Comparison of ENCODE assay signal across 12 cellular contexts in genomic region chr22:46110215-46110614, GRCh38. TPM values are rescaled to one million over a fixed set of nuclear protein-coding genes. Genes with fewer than 3 reads are reported as not detected.
DNase-seq lines count a peak whose midpoint lies in the region; ATAC-seq and TF ChIP-seq lines count a peak whose summit lies in the region.
"Had no signal": no experiment of that assay in that cellular context is flagged by ENCODE, and none has a peak within 500 bp of the region (broad histone marks: within the 10 kb centered on the region; RNA-seq: fewer than 3 reads in every experiment).

No MANE protein-coding gene starts in this region.

- no peaks in the 10 kb centered on the region for H3K27me3 ChIP-seq in Panc1 (ENCODE audit: control insufficient read depth, insufficient read depth, low read length)
- no peaks in the 10 kb centered on the region for H3K27me3 ChIP-seq in esophagus muscularis mucosa
- H3K27me3 ChIP-seq in skeletal muscle satellite cell (ENCODE audit: control insufficient read depth, insufficient read depth, low read length) = no peaks in the 10 kb centered on the region
- H3K27me3 ChIP-seq: SJSA1 had no signal

- no peak for TF ChIP-seq EP300 in esophagus muscularis mucosa (IDR thresholded peaks at IDR 0.05)

- no peaks in the 10 kb centered on the region for H3K9me2 ChIP-seq in OCI-LY7 (ENCODE audit: insufficient read depth, low read length)

- H4K20me1 ChIP-seq in OCI-LY7 (ENCODE audit: insufficient read depth, low read length) = no peaks in the 10 kb centered on the region

- H3K27ac ChIP-seq in Panc1 (ENCODE audit: low read length) = peak overlapping the region; percentile 89
- H3K27ac ChIP-seq in esophagus muscularis mucosa (replicated peaks in 1 of 4) = peak overlapping the region; percentile 77 to 85 (median 81)
- H3K27ac ChIP-seq in OCI-LY7 (ENCODE audit: low read depth, low read length, poor library complexity, severe bottlenecking) = no peak overlapping the region
- H3K27ac ChIP-seq: parathyroid adenoma, SJSA1 had no signal

- BruUV-seq in Panc1 (replicated peaks; lab: Mats Ljungman, UMichigan) (no TSS peak), OCI-LY7 (replicated peaks; lab: Mats Ljungman, UMichigan) (no TSS peak)

- peak overlapping the region; percentile 24 for H3K9ac ChIP-seq in skeletal muscle satellite cell (ENCODE audit: low read depth, low read length)
- H3K9ac ChIP-seq: parathyroid adenoma had no signal

- peaks cover 97% of the 10 kb centered on the region for H3K4me1 ChIP-seq in Panc1 (ENCODE audit: control insufficient read depth, insufficient read depth, low read length)
- peaks cover 96 to 100% (median 99%) of the 10 kb centered on the region in 4 donors for H3K4me1 ChIP-seq in esophagus muscularis mucosa
- peaks cover 97% of the 10 kb centered on the region for H3K4me1 ChIP-seq in skeletal muscle satellite cell (ENCODE audit: control insufficient read depth, insufficient read depth, low read length)
- H3K4me1 ChIP-seq in OCI-LY7 (ENCODE audit: insufficient read depth, low read length, poor library complexity, severe bottlenecking) = no peaks in the 10 kb centered on the region
- H3K4me1 ChIP-seq: parathyroid adenoma had no signal

- no peaks in the 10 kb centered on the region for H3K9me3 ChIP-seq in Panc1 (ENCODE audit: control insufficient read depth, insufficient read depth, low read depth, low read length)
- H3K9me3 ChIP-seq in esophagus muscularis mucosa = no peaks in the 10 kb centered on the region
- no peaks in the 10 kb centered on the region for H3K9me3 ChIP-seq in skeletal muscle satellite cell (replicated peaks; ENCODE audit: low read length)
- no peaks in the 10 kb centered on the region for H3K9me3 ChIP-seq in OCI-LY7 (ENCODE audit: low read length)
- H3K9me3 ChIP-seq: SJSA1 had no signal

- no peak for TF ChIP-seq POLR2A in esophagus muscularis mucosa (IDR thresholded peaks at IDR 0.05; ENCODE audit: low read depth)

- ATAC-seq in Panc1 = 0 out of 2 replicates have a peak, but pooled peaks have one; percentile 12
- ATAC-seq: stimulated activated effector memory CD8-positive, alpha-beta T cell treated with anti-CD3 and anti-CD28 coated beads, Interleukin-12 subunit alpha, Interleukin-12 subunit beta, amount 100 ng/mL, for 72 hours had no signal

- intact Hi-C loops in Panc1 (cut with micrococcal nuclease; ENCODE audit: unreplicated experiment) (loop anchor here (10.0 kb wide), 1 partner anchor 115 kb away; no protein-coding TSS in a partner anchor), esophagus muscularis mucosa (cut with DNase I) (no loop called here), OCI-LY7 (cut with micrococcal nuclease; ENCODE audit: unreplicated experiment) (no loop called here)

- POLR2A ChIA-PET in Panc1 (lab: Charles Lee) = no interaction called here
- POLR2A ChIA-PET in OCI-LY7 (lab: Charles Lee) = no interaction called here

- no peaks in the 10 kb centered on the region for H3K36me3 ChIP-seq in Panc1 (ENCODE audit: control insufficient read depth, insufficient read depth, low read length)
- peaks cover 17 to 82% (median 66%) of the 10 kb centered on the region in 4 donors for H3K36me3 ChIP-seq in esophagus muscularis mucosa
- H3K36me3 ChIP-seq in skeletal muscle satellite cell (ENCODE audit: insufficient read depth, low read length) = peaks cover 89% of the 10 kb centered on the region
- H3K36me3 ChIP-seq in OCI-LY7 (ENCODE audit: insufficient read depth, low read length) = no peaks in the 10 kb centered on the region

- H3K4me3 ChIP-seq in Panc1 (ENCODE audit: low read depth in 2 of 2, low read length in 2 of 2) (no peak overlapping the region), esophagus muscularis mucosa (no peak overlapping the region), skeletal muscle satellite cell (ENCODE audit: low read length) (no peak overlapping the region), OCI-LY7 (ENCODE audit: low read depth, low read length, poor library complexity, severe bottlenecking) (no peak overlapping the region)
- H3K4me3 ChIP-seq: SJSA1 had no signal

- H2AFZ ChIP-seq in OCI-LY7 (ENCODE audit: low read length) = no peak overlapping the region
- H2AFZ ChIP-seq: parathyroid adenoma had no signal

- H3K4me2 ChIP-seq in skeletal muscle satellite cell (ENCODE audit: low read length) (peak overlapping the region; percentile 3), OCI-LY7 (ENCODE audit: low read length) (no peak overlapping the region)

- H3K79me2 ChIP-seq in OCI-LY7 (ENCODE audit: insufficient read depth, low read depth, low read length) = no peaks in the 10 kb centered on the region
- H3K79me2 ChIP-seq: parathyroid adenoma had no signal

- no CpG with 5 or more reads among the region's 9 CpGs for WGBS in esophagus muscularis mucosa

- TF ChIP-seq CTCF in Panc1 (IDR thresholded peaks at IDR 0.05) = no peak
- no peak for TF ChIP-seq CTCF in esophagus muscularis mucosa (IDR thresholded peaks at IDR 0.05)
- TF ChIP-seq CTCF in GM20000 (IDR thresholded peaks at IDR 0.05; ENCODE audit: extremely low read depth, missing control alignments) = no peak
- TF ChIP-seq CTCF in OCI-LY7 (conservative IDR thresholded peaks at IDR 0.05; ENCODE audit: low read length) = no peak

- CTCF ChIA-PET in Panc1 (lab: Charles Lee) = no interaction called here
- CTCF ChIA-PET in OCI-LY7 (lab: Charles Lee; ENCODE audit: unreplicated experiment) = interaction anchor here (0.6 kb wide), 1 partner anchor 98 kb away, joined by 4 read pairs; no protein-coding TSS in a partner anchor

- in situ Hi-C loops in Panc1 (cut with HindIII; ENCODE audit: low pct_unique_long_range_greater_than_20kb, low sequenced_read_pairs) = no loop called here

- DNase-seq in GM03348 (ENCODE audit: low spot score) (peak; percentile 73), Panc1 (ENCODE audit: low read depth, low spot score) (no peak), esophagus muscularis mucosa (ENCODE audit: extremely low spot score) (no peak), mesenteric fat pad (ENCODE audit: low spot score) (no peak), GM20000 (ENCODE audit: low spot score) (no peak), OCI-LY7 (ENCODE audit: low spot score) (no peak), H4 (ENCODE audit: low spot score) (no peak)
- DNase-seq: activated naive CD4-positive, alpha-beta T cell treated with anti-CD3 and anti-CD28 coated beads, Interleukin-2, amount 50 U/mL, for 16 hours had no signal

RNA-seq across cellular contexts. Expression of gene PPARA, which starts 40.1 kb away (rescaled TPM):
- total RNA-seq in Panc1 (2021; ENCODE audit: unreplicated experiment) = 10.7 TPM
- polyA plus RNA-seq in Panc1 (2012; ENCODE audit: insufficient read length) = 9.2 TPM
- total RNA-seq in esophagus muscularis mucosa = 10 to 100 TPM; 17.0 to 50.9 (median 26.8) TPM
- total RNA-seq in skeletal muscle satellite cell (2012; rRNA removed) = 9.0 and 14.2 TPM in 2 replicates
- 37.6 TPM for total RNA-seq in mesenteric fat pad
- 0.90 and 3.3 TPM in 2 replicates for total RNA-seq in OCI-LY7 (2014; rRNA removed; shearing (Covaris generic))
- total RNA-seq in OCI-LY7 (2022) = 10.5 and 16.4 TPM in 2 replicates
- total RNA-seq in H4 (2014; rRNA removed; shearing (Covaris generic)) = 4.2 and 4.6 TPM in 2 replicates
